16 cellular contexts compared by ENCODE assay signal in genomic region chr5:72587909-72588308, GRCh38.
A peak's percentile ranks its signal among the peaks of the same experiment; 100 is the strongest.
DNase-seq lines count a peak whose midpoint lies in the region; ATAC-seq and TF ChIP-seq lines count a peak whose summit lies in the region.
"Had no signal": no experiment of that assay in that cellular context is flagged by ENCODE, and none has a peak within 500 bp of the region (broad histone marks: within the 10 kb centered on the region; RNA-seq: fewer than 3 reads in every experiment).

No MANE protein-coding gene starts in this region.

- H3K27ac Mint-ChIP-seq in endothelial cell (ENCODE audit: unreplicated experiment): peak overlapping the region; percentile 19

- no peak overlapping the region for H3K4me3 ChIP-seq in Loucy (ENCODE audit: low read length, poor library complexity, severe bottlenecking)
- H3K4me3 ChIP-seq in neuron (ENCODE audit: low read length): no peak overlapping the region
- no peak overlapping the region for H3K4me3 ChIP-seq in SJCRH30

- H3K27me3 ChIP-seq in Loucy (ENCODE audit: insufficient read depth, low read length, poor library complexity, severe bottlenecking) (no peaks in the 10 kb centered on the region), neuron (ENCODE audit: insufficient read depth, low read length) (no peaks in the 10 kb centered on the region), SJCRH30 (no peaks in the 10 kb centered on the region)

- no peaks in the 10 kb centered on the region for H4K20me1 ChIP-seq in Loucy (ENCODE audit: insufficient read depth, low read length, poor library complexity, severe bottlenecking)

- H2AFZ ChIP-seq in Loucy (ENCODE audit: low read length) (peak overlapping the region; percentile 46; the same call in 1 of the 2 replicates), neuron (ENCODE audit: low read depth, low read length) (peak overlapping the region; percentile 48)

- no peaks in the 10 kb centered on the region for H3K36me3 Mint-ChIP-seq in endothelial cell (ENCODE audit: low read depth, unreplicated experiment)

- H3K27ac ChIP-seq in SJCRH30: no peak overlapping the region
- H3K27ac ChIP-seq: RWPE1 had no signal

- H3K4me3 Mint-ChIP-seq in endothelial cell (ENCODE audit: unreplicated experiment): no peak overlapping the region

- no peaks in the 10 kb centered on the region for H3F3A ChIP-seq in Loucy (ENCODE audit: low read depth)

- peaks cover 24% of the 10 kb centered on the region for H3K4me1 Mint-ChIP-seq in endothelial cell (ENCODE audit: unreplicated experiment)

- H3K4me2 ChIP-seq in Loucy (ENCODE audit: low read depth, low read length, poor library complexity, severe bottlenecking): no peak overlapping the region

- H3K9me2 ChIP-seq in Loucy (replicated peaks; ENCODE audit: low read depth, low read length): no peaks in the 10 kb centered on the region

- no peaks in the 10 kb centered on the region for H3K27me3 Mint-ChIP-seq in endothelial cell (ENCODE audit: unreplicated experiment)

- ATAC-seq in left lobe of liver: no peak

- H3K36me3 ChIP-seq in Loucy (ENCODE audit: insufficient read depth, low read length) (no peaks in the 10 kb centered on the region), neuron (ENCODE audit: insufficient read depth, low read length) (no peaks in the 10 kb centered on the region), SJCRH30 (no peaks in the 10 kb centered on the region)

- H3K4me1 ChIP-seq in Loucy (ENCODE audit: insufficient read depth, low read length, poor library complexity, severe bottlenecking) (no peaks in the 10 kb centered on the region), neuron (ENCODE audit: insufficient read depth, low read length) (peaks cover 12% of the 10 kb centered on the region), SJCRH30 (no peaks in the 10 kb centered on the region)

- no peaks in the 10 kb centered on the region for H3K9me3 Mint-ChIP-seq in endothelial cell (ENCODE audit: unreplicated experiment)

- H3K9me3 ChIP-seq in Loucy (ENCODE audit: insufficient read depth, low read depth, low read length) (no peaks in the 10 kb centered on the region), neuron (ENCODE audit: low read length) (no peaks in the 10 kb centered on the region), SJCRH30 (replicated peaks) (no peaks in the 10 kb centered on the region)

- DNase-seq in EL (peak; percentile 21), endothelial cell (ENCODE audit: low spot score) (no peak), AG08396 (ENCODE audit: low spot score) (no peak), left lobe of liver (ENCODE audit: low spot score) (no peak), midbrain (lab: John Stamatoyannopoulos, UW) (no peak), SJCRH30 (no peak)
- DNase-seq: activated CD4-positive, alpha-beta T cell treated with anti-CD3 and anti-CD28 coated beads, Interleukin-2, amount 50 U/mL, for 4 hours; amygdala; GF-D8; islet precursor cell; NCI-H1105 treated with DMSO at 0.1 percent for 48 hours; NCI-H510A; stimulated activated naive CD4-positive, alpha-beta T cell had no signal

- no peak for TF ChIP-seq CTCF in Loucy (conservative IDR thresholded peaks at IDR 0.05; ENCODE audit: low read length)
- TF ChIP-seq CTCF in endothelial cell (IDR thresholded peaks at IDR 0.05; ENCODE audit: unreplicated experiment): no peak

- H3K79me2 ChIP-seq in Loucy (ENCODE audit: insufficient read depth, low read length): no peaks in the 10 kb centered on the region

- H3K9ac ChIP-seq in Loucy (ENCODE audit: low read depth, low read length, poor library complexity, severe bottlenecking): no peak overlapping the region
